ENCODE assay signal across 30 cellular contexts in genomic region chr6:20327141-20327540, GRCh38.
"Had no signal": no experiment of that assay in that cellular context is flagged by ENCODE, and none has a peak within 500 bp of the region (broad histone marks: within the 10 kb centered on the region; RNA-seq: fewer than 3 reads in every experiment).

No MANE protein-coding gene starts in this region.

- H3K27ac Mint-ChIP-seq: natural killer cell; nephron; neural progenitor cell; progenitor cell of endocrine pancreas; stimulated activated memory B cell treated with anti-CD40 and anti-IgM and Interleukin-4, amounts not matched to agents 10 μg/mL and 1 μg/mL and 100 μg/mL, for 72 hours; stimulated activated naive CD8-positive, alpha-beta T cell treated with anti-CD3 and anti-CD28 coated beads, Interleukin-15, amount 100 ng/mL, for 72 hours; type B pancreatic cell had no signal

- H3K79me2 ChIP-seq: parathyroid adenoma had no signal

- H3K27ac ChIP-seq: neural progenitor cell, ovary, parathyroid adenoma, psoas muscle, skin epidermis, spleen, suprapubic skin, testis, tibial artery, transverse colon, upper lobe of right lung, uterus had no signal

- ATAC-seq: natural killer cell; psoas muscle; right cardiac atrium; sciatic nerve; stimulated activated memory B cell treated with anti-CD40 and anti-IgM and Interleukin-4, amounts not matched to agents 10 μg/mL and 1 μg/mL and 100 μg/mL, for 72 hours; stimulated activated naive CD8-positive, alpha-beta T cell treated with anti-CD3 and anti-CD28 coated beads, Interleukin-15, amount 100 ng/mL, for 72 hours; stimulated activated naive CD8-positive, alpha-beta T cell treated with anti-CD3 and anti-CD28 coated beads, Interleukin-15, Interleukin-2, amounts not matched to agents 100 U/mL and 50 U/mL, for 24 hours; upper lobe of right lung had no signal

- H3K27me3 ChIP-seq: neural progenitor cell, ovary, spleen, testis, transverse colon, upper lobe of right lung, uterus had no signal

- H3K4me3 Mint-ChIP-seq: natural killer cell; nephron; neural progenitor cell; stimulated activated memory B cell treated with anti-CD40 and anti-IgM and Interleukin-4, amounts not matched to agents 10 μg/mL and 1 μg/mL and 100 μg/mL, for 72 hours; stimulated activated naive CD8-positive, alpha-beta T cell treated with anti-CD3 and anti-CD28 coated beads, Interleukin-15, amount 100 ng/mL, for 72 hours; type B pancreatic cell had no signal

- H3K4me1 Mint-ChIP-seq: nephron; stimulated activated memory B cell treated with anti-CD40 and anti-IgM and Interleukin-4, amounts not matched to agents 10 μg/mL and 1 μg/mL and 100 μg/mL, for 72 hours; stimulated activated naive CD8-positive, alpha-beta T cell treated with anti-CD3 and anti-CD28 coated beads, Interleukin-15, amount 100 ng/mL, for 72 hours had no signal

- H3K4me1 ChIP-seq: neural progenitor cell, parathyroid adenoma, suprapubic skin, testis, tibial artery, transverse colon, upper lobe of right lung, uterus had no signal

- H3K9me3 ChIP-seq: ovary, psoas muscle, spleen, suprapubic skin, testis, tibial artery, transverse colon, upper lobe of right lung, uterus had no signal

- H3K36me3 ChIP-seq: neural progenitor cell, ovary, spleen, suprapubic skin, tibial artery, transverse colon, upper lobe of right lung, uterus had no signal

- H3K9me3 Mint-ChIP-seq: natural killer cell; nephron; neural progenitor cell; stimulated activated memory B cell treated with anti-CD40 and anti-IgM and Interleukin-4, amounts not matched to agents 10 μg/mL and 1 μg/mL and 100 μg/mL, for 72 hours; stimulated activated naive CD8-positive, alpha-beta T cell treated with anti-CD3 and anti-CD28 coated beads, Interleukin-15, amount 100 ng/mL, for 72 hours; type B pancreatic cell had no signal

- H2AFZ ChIP-seq: neural progenitor cell, parathyroid adenoma had no signal

- H3K27me3 Mint-ChIP-seq: stimulated activated memory B cell treated with anti-CD40 and anti-IgM and Interleukin-4, amounts not matched to agents 10 μg/mL and 1 μg/mL and 100 μg/mL, for 72 hours; stimulated activated naive CD8-positive, alpha-beta T cell treated with anti-CD3 and anti-CD28 coated beads, Interleukin-15, amount 100 ng/mL, for 72 hours; type B pancreatic cell had no signal

- H3K9ac ChIP-seq: neural progenitor cell, parathyroid adenoma had no signal

- DNase-seq: natural killer cell; occipital lobe; ovary; psoas muscle; right cardiac atrium; spleen; stimulated activated CD4-positive, alpha-beta T cell treated with anti-CD3 and anti-CD28 coated beads, Interleukin-12 subunit alpha, Interleukin-12 subunit beta, amount 100 ng/mL, for 4 hours; stimulated activated CD4-positive, alpha-beta T cell treated with anti-CD3 and anti-CD28 coated beads, Interleukin-1b, Interleukin-23, amount 100 ng/mL, for 48 hours; stimulated activated CD4-positive, alpha-beta T cell treated with anti-CD3 and anti-CD28 coated beads, Interleukin-4, amount 100 ng/mL, for 1 hour; stimulated activated CD4-positive, alpha-beta T cell treated with anti-CD3 and anti-CD28 coated beads, Interleukin-4, amount 100 ng/mL, for 4 hours; stimulated activated CD8-positive, alpha-beta memory T cell treated with anti-CD3 and anti-CD28 coated beads, Interleukin-4, amount 100 ng/mL, for 48 hours; stimulated activated naive CD4-positive, alpha-beta T cell; stimulated activated naive CD8-positive, alpha-beta T cell treated with anti-CD3 and anti-CD28 coated beads, Interleukin-15, amount 100 ng/mL, for 72 hours; stimulated activated naive CD8-positive, alpha-beta T cell treated with anti-CD3 and anti-CD28 coated beads, Interleukin-15, Interleukin-2, amounts not matched to agents 100 U/mL and 50 U/mL, for 24 hours; substantia nigra; testis; tibial artery; transverse colon; upper lobe of right lung; uterus had no signal

- H3K4me3 ChIP-seq: neural progenitor cell, ovary, psoas muscle, skin epidermis, smooth muscle cell, spleen, suprapubic skin, testis, tibial artery, transverse colon, upper lobe of right lung, uterus had no signal

- H3K4me2 ChIP-seq: neural progenitor cell, smooth muscle cell had no signal

- H3K36me3 Mint-ChIP-seq: natural killer cell; neural progenitor cell; stimulated activated memory B cell treated with anti-CD40 and anti-IgM and Interleukin-4, amounts not matched to agents 10 μg/mL and 1 μg/mL and 100 μg/mL, for 72 hours; type B pancreatic cell had no signal
